Comparison of ENCODE assay signal across 8 cellular contexts in genomic region chr19:47107201-47107952, GRCh38. TPM values are rescaled to one million over a fixed set of nuclear protein-coding genes. Genes with fewer than 3 reads are reported as not detected.
DNase-seq lines count a peak whose midpoint lies in the region; ATAC-seq and TF ChIP-seq lines count a peak whose summit lies in the region.

No MANE protein-coding gene starts in this region.

- POLR2A ChIA-PET in SK-N-SH (lab: Yijun Ruan, JAX) = interaction anchor here (1.4 kb wide), 1 partner anchor 16 kb away, joined by 3 read pairs; no protein-coding TSS in a partner anchor

- H3K27ac ChIP-seq in SK-N-SH (ENCODE audit: low read depth in 2 of 2, low read length in 1 of 2) = peak overlapping the region; percentile 99 to 100
- H3K27ac ChIP-seq in caudate nucleus (ENCODE audit: low read depth, low read length) = peak overlapping the region; percentile 63
- H3K27ac ChIP-seq in aorta (ENCODE audit: low read depth in 1 of 2, low read length in 2 of 2) = peak overlapping the region; percentile 63 to 84

- no TSS peak for BruUV-seq in Calu3 (replicated peaks; lab: Mats Ljungman, UMichigan)

- H2AFZ ChIP-seq in SK-N-SH (ENCODE audit: low read depth) = no peak overlapping the region

- H3K27me3 Mint-ChIP-seq in Calu3 (ENCODE audit: unreplicated experiment) = no peaks in the 10 kb centered on the region

- H3K9me3 Mint-ChIP-seq in Calu3 (ENCODE audit: low read depth, unreplicated experiment) = no peaks in the 10 kb centered on the region

- peak overlapping the region; percentile 97 for H3K27ac Mint-ChIP-seq in Calu3 (ENCODE audit: unreplicated experiment)

- H3K4me1 Mint-ChIP-seq in Calu3 (ENCODE audit: low read depth, unreplicated experiment) = peaks cover 55% of the 10 kb centered on the region

- H3K4me1 ChIP-seq in SK-N-SH (ENCODE audit: control insufficient read depth in 1 of 2, insufficient read depth in 2 of 2, low read depth in 1 of 2, low read length in 1 of 2) (peaks cover 42 to 52% of the 10 kb centered on the region in 2 experiments), aorta (ENCODE audit: control insufficient read depth in 1 of 2, insufficient read depth in 2 of 2, low read length in 2 of 2) (peaks cover 0 to 3% of the 10 kb centered on the region in 2 donors)

- peak overlapping the region; percentile 67 for H3K4me2 ChIP-seq in SK-N-SH

- intact Hi-C loops in Calu3 (cut with micrococcal nuclease; ENCODE audit: unreplicated experiment) (loop anchor here (1.0 kb wide), 1 partner anchor 11 kb away; no protein-coding TSS in a partner anchor), aorta (cut with DNase I) (no loop called here)

- H3K9me2 ChIP-seq in SK-N-SH = no peaks in the 10 kb centered on the region

- no peak for TF ChIP-seq RAD21 in SK-N-SH (IDR thresholded peaks at IDR 0.05; ENCODE audit: low read length)

- H3K9me3 ChIP-seq in SK-N-SH (no peaks in the 10 kb centered on the region), aorta (ENCODE audit: control insufficient read depth, low read length) (no peaks in the 10 kb centered on the region)

- peak overlapping the region; percentile 3; the same call in 1 of the 2 replicates for H3K9ac ChIP-seq in SK-N-SH

- WGBS in SK-N-SH (ENCODE audit: low lambda C conversion rate) = 30% methylated on average over 9 of the region's 9 CpGs
- WGBS in aorta, 2 donors = 7 to 8% methylated on average over 9 of the region's 9 CpGs

- DNase-seq in Calu3 (peak; percentile 71), SK-N-SH (no peak), caudate nucleus (lab: John Stamatoyannopoulos, UW) (peak in 6 of 61 donors; percentile 6 to 38 (median 24)), midbrain (lab: John Stamatoyannopoulos, UW) (peak; percentile 63), aorta (no peak), hepatic stellate cell (ENCODE audit: low spot score) (no peak)

- H3F3A ChIP-seq in SK-N-SH (replicated peaks; ENCODE audit: insufficient read depth) = peaks cover 41% of the 10 kb centered on the region

- no peak for ATAC-seq in aorta (ENCODE audit: low FRiP score)
- ATAC-seq in HG03442 (IDR thresholded peaks at IDR 0.05; ENCODE audit: unreplicated experiment) = no peak
- no peak for ATAC-seq in HG02588 (IDR thresholded peaks at IDR 0.05; ENCODE audit: unreplicated experiment)

- peaks cover 75% of the 10 kb centered on the region for H3K36me3 Mint-ChIP-seq in Calu3 (ENCODE audit: insufficient read depth, unreplicated experiment)

- CTCF ChIA-PET in Calu3 (lab: Charles Lee) (interaction anchor here (0.7 to 1.8 kb wide), 2 partner anchors 11 to 28 kb away, joined by 3 to 8 read pairs; no protein-coding TSS in a partner anchor), SK-N-SH (lab: Yijun Ruan, JAX) (interaction anchor here (1.0 to 4.3 kb wide), 5 partner anchors 19 to 267 kb away, joined by 3 to 20 read pairs (median 3); no protein-coding TSS in a partner anchor)

- peak overlapping the region; percentile 75 for H3K4me3 Mint-ChIP-seq in Calu3 (ENCODE audit: low read depth, unreplicated experiment)

- TF ChIP-seq CTCF in Calu3 (IDR thresholded peaks at IDR 0.05; ENCODE audit: unreplicated experiment) (no peak), SK-N-SH (IDR thresholded peaks at IDR 0.05) (no peak)

- peak in 1 of 2 experiments; percentile 40; a peak in 1 of 4 replicates for TF ChIP-seq EP300 in SK-N-SH (IDR thresholded peaks at IDR 0.05; ENCODE audit: borderline replicate concordance in 1 of 2, low read depth in 1 of 2, low read length in 1 of 2)

- H3K4me3 ChIP-seq in SK-N-SH (ENCODE audit: low read depth in 2 of 2, low read length in 1 of 2) (peak overlapping the region in 1 of 2 experiments; percentile 8; a peak in 1 of 4 replicates), aorta (ENCODE audit: low read length in 2 of 2) (no peak overlapping the region)

- H3K36me3 ChIP-seq in SK-N-SH (replicated peaks in 1 of 2; ENCODE audit: control insufficient read depth in 1 of 2, insufficient read depth in 2 of 2, low read length in 1 of 2) = peaks cover 22 to 30% of the 10 kb centered on the region in 2 experiments
- H3K36me3 ChIP-seq in aorta (ENCODE audit: control insufficient read depth in 1 of 2, insufficient read depth in 2 of 2, low read length in 1 of 2) = no peaks in the 10 kb centered on the region

- peaks cover 100% of the 10 kb centered on the region for H3K79me2 ChIP-seq in SK-N-SH (ENCODE audit: insufficient read depth)

- 0 out of 2 replicates have a peak, but pooled peaks cover 9% of the 10 kb centered on the region for H4K20me1 ChIP-seq in SK-N-SH (ENCODE audit: insufficient read depth)

- no peaks in the 10 kb centered on the region for H3K27me3 ChIP-seq in SK-N-SH (ENCODE audit: insufficient read depth)
- no peaks in the 10 kb centered on the region for H3K27me3 ChIP-seq in aorta (ENCODE audit: control insufficient read depth in 1 of 2, insufficient read depth in 2 of 2, low read length in 1 of 2)

TF ChIP-seq in SK-N-SH, 30 proteins besides CTCF, POLR2A, EP300 and RAD21:
- TF ChIP-seq SIN3A (IDR thresholded peaks at IDR 0.05; ENCODE audit: borderline replicate concordance, low read depth, low read length) (no peak), MEF2A (IDR thresholded peaks at IDR 0.05; ENCODE audit: borderline replicate concordance, low read depth) (no peak), FOXJ3 (CRISPR knock-in tag; IDR thresholded peaks at IDR 0.05) (no peak), RCOR1 (IDR thresholded peaks at IDR 0.05; ENCODE audit: low read length) (no peak), TAF1 (IDR thresholded peaks at IDR 0.05; ENCODE audit: borderline replicate concordance, low read depth, low read length) (no peak), EZH2phosphoT487 (IDR thresholded peaks at IDR 0.05; ENCODE audit: borderline replicate concordance, low read depth) (no peak), FOXM1 (IDR thresholded peaks at IDR 0.05; ENCODE audit: low read depth) (no peak), CHD2 (IDR thresholded peaks at IDR 0.05; ENCODE audit: low read length, partially characterized antibody) (no peak), MAX (IDR thresholded peaks at IDR 0.05; ENCODE audit: low read depth) (no peak), USF1 (IDR thresholded peaks at IDR 0.05; ENCODE audit: borderline replicate concordance, low read depth) (no peak), POLR2AphosphoS5 (IDR thresholded peaks at IDR 0.05; ENCODE audit: low read depth, low read length) (no peak)
- TF ChIP-seq, protein P1, sequence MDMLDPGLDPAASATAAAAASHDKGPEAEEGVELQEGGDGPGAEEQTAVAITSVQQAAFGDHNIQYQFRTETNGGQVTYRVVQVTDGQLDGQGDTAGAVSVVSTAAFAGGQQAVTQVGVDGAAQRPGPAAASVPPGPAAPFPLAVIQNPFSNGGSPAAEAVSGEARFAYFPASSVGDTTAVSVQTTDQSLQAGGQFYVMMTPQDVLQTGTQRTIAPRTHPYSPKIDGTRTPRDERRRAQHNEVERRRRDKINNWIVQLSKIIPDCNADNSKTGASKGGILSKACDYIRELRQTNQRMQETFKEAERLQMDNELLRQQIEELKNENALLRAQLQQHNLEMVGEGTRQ (IDR thresholded peaks at IDR 0.05; ENCODE audit: borderline replicate concordance, low read depth, low read length) = no peak

RNA-seq across cellular contexts. Expression of gene ZC3H4, which starts 6.2 kb away (rescaled TPM):
- total RNA-seq in Calu3 (2022) (73.0 and 85.2 TPM in 2 replicates), aorta (10 to 100 TPM; 33.9 to 34.6 TPM)
- polyA plus RNA-seq in SK-N-SH (2012; rRNA removed) (3.9 and 7.6 TPM in 2 replicates), aorta (10 to 100 TPM in 1 of 2 donors, 1 to 10 TPM in 1; 5.7 to 10.4 TPM)
- 4.6 and 5.7 TPM in 2 replicates for polyA plus RNA-seq in SK-N-SH (2012; cell fraction: cytosol; rRNA removed)
- 14.8 and 20.3 TPM in 2 replicates for polyA plus RNA-seq in SK-N-SH (2012; cell fraction: nucleus; rRNA removed)

RNA-seq across cellular contexts. Expression of gene SAE1, which starts 23.3 kb away (rescaled TPM):
- total RNA-seq in Calu3 (2022) (169 and 174 TPM in 2 replicates), aorta (10 to 100 TPM; 44.5 to 64.9 TPM)
- polyA plus RNA-seq in SK-N-SH (2012; rRNA removed) (123 and 126 TPM in 2 replicates), aorta (10 to 100 TPM; 49.5 to 59.0 TPM)
- 137 and 140 TPM in 2 replicates for polyA plus RNA-seq in SK-N-SH (2012; cell fraction: cytosol; rRNA removed)
- polyA plus RNA-seq in SK-N-SH (2012; cell fraction: nucleus; rRNA removed) = 44.7 and 62.7 TPM in 2 replicates

RNA-seq across cellular contexts. Expression of gene TMEM160, which starts 59.0 kb away (rescaled TPM):
- total RNA-seq in Calu3 (2022) (55.7 and 61.5 TPM in 2 replicates), aorta (10 to 100 TPM; 20.6 to 25.6 TPM)
- polyA plus RNA-seq in SK-N-SH (2012; rRNA removed) (33.0 and 40.1 TPM in 2 replicates), aorta (10 to 100 TPM in 1 of 2 donors, 1 to 10 TPM in 1; 2.5 to 17.8 TPM)
- 16.8 and 26.2 TPM in 2 replicates for polyA plus RNA-seq in SK-N-SH (2012; cell fraction: cytosol; rRNA removed)
- polyA plus RNA-seq in SK-N-SH (2012; cell fraction: nucleus; rRNA removed) = 13.8 and 35.6 TPM in 2 replicates

Comparison
In these comparisons a context has a peak if more than half of its experiments do, and no peak if none do; other contexts are left out.
1. DNase-seq: peak in Calu3 (single experiment) and midbrain (single experiment); none in SK-N-SH (single experiment), aorta (0 of 2) and hepatic stellate cell (single experiment).
2. Peak in every context shown above with its lines, with median percentiles within 50 percentile points of each other: H3K27ac ChIP-seq.